ENCODE assay signal across 1 cellular context in the genomic region with DNA sequence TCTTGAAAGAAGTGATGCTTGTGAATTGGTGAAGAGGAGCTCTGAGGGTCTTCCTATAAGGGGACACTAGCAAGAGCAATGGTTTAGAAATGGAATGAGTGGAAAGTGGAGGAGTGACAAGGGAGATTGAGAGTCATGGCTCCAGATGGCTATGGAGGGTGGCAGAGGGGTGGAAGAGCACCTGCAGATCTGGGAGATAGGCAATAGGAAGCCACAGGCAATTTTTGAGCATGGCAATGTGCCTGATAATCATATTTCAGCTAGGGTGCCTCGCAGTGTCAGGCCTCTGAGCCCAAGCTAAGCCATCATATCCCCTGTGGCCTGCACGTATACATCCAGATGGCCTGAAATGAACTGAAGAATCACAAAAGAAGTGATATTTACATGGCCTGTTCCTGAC.
TF ChIP-seq lines count a peak whose summit lies in the region.

No MANE protein-coding gene starts in this region.

TF ChIP-seq in IMR-90, 13 proteins besides CTCF, POLR2A, EP300 and RAD21 (continued from another document):
- TF ChIP-seq, protein P1, sequence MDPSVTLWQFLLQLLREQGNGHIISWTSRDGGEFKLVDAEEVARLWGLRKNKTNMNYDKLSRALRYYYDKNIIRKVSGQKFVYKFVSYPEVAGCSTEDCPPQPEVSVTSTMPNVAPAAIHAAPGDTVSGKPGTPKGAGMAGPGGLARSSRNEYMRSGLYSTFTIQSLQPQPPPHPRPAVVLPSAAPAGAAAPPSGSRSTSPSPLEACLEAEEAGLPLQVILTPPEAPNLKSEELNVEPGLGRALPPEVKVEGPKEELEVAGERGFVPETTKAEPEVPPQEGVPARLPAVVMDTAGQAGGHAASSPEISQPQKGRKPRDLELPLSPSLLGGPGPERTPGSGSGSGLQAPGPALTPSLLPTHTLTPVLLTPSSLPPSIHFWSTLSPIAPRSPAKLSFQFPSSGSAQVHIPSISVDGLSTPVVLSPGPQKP (IDR thresholded peaks at IDR 0.05; ENCODE audit: borderline replicate concordance, low read depth, low read length): no peak
- TF ChIP-seq BHLHE40 (IDR thresholded peaks at IDR 0.05; ENCODE audit: low read depth, low read length): no peak
- no peak for TF ChIP-seq MXI1 (IDR thresholded peaks at IDR 0.05; ENCODE audit: borderline replicate concordance, low read depth, low read length)
- TF ChIP-seq CEBPB (IDR thresholded peaks at IDR 0.05; ENCODE audit: low read depth, low read length): no peak
- TF ChIP-seq RCOR1 (IDR thresholded peaks at IDR 0.05; ENCODE audit: insufficient replicate concordance, low read length): no peak
- no peak for TF ChIP-seq MAFK (IDR thresholded peaks at IDR 0.05; ENCODE audit: low read depth, low read length)
- no peak for TF ChIP-seq FOS (IDR thresholded peaks at IDR 0.05; ENCODE audit: low read depth, low read length)
- no peak for TF ChIP-seq SMC3 (IDR thresholded peaks at IDR 0.05; ENCODE audit: low read depth, low read length)
